Comparison of ENCODE assay signal across 17 cellular contexts in the genomic region with DNA sequence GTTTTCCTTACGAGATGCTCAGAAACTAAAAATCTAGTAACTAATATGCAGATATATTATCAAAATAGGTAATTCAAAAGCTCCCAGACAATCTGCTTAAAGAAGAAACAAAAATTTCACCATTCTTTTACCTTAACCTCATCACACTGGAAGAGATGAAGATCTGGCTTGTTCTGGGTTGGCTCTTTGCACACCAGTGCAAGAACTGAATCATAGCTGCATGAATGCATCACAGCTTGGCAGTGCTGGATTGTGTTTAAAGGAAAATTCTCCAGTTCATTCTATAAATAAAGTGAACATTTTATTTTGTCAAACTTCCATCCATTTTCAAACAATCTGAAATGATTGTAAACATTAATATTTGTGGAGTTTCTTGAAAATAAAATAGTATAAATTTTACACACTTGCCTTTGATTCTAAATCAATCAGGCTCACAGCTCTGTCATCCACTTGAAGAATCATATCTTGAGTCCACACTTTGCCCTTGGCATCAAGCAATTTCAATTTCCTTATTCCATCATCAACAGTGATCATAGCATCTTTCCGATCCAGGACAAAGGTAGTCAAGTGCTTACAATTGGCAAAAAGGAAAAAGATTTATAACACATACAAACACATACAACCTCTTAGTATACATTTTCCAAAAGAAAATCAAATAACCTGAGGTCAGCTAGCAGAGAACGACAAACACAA.
"Had no signal": no experiment of that assay in that cellular context is flagged by ENCODE, and none has a peak within 500 bp of the region (broad histone marks: within the 10 kb centered on the region; RNA-seq: fewer than 3 reads in every experiment).

No MANE protein-coding gene starts in this region.

- H3K27ac ChIP-seq: right atrium auricular region, skin epidermis had no signal

- DNase-seq: activated CD4-positive, alpha-beta T cell treated with anti-CD3 and anti-CD28 coated beads, Interleukin-2, amount 10 ng/mL, durations not matched to agents 7 days and 5 days; activated CD4-positive, CD25-positive, alpha-beta regulatory T cell; activated CD8-positive, alpha-beta memory T cell treated with anti-CD3 and anti-CD28 coated beads for 24 hours; activated naive CD8-positive, alpha-beta T cell treated with anti-CD3 and anti-CD28 coated beads, Interleukin-2, amount 10 ng/mL, durations not matched to agents 7 days and 5 days; anterior cingulate cortex; foreskin melanocyte; head of caudate nucleus; kidney glomerular epithelial cell; stimulated activated CD4-positive, alpha-beta T cell treated with anti-CD3 and anti-CD28 coated beads, Interleukin-4, amount 100 ng/mL, for 4 hours; stimulated activated CD8-positive, alpha-beta memory T cell treated with anti-CD3 and anti-CD28 coated beads, Interleukin-4, amount 100 ng/mL, for 48 hours; stimulated activated naive CD4-positive, alpha-beta T cell treated with Interleukin-2 at 50 U/mL for 16 hours; trophoblast cell had no signal

- ATAC-seq: natural killer cell treated with Interleukin-12 subunit alpha and Interleukin-12 subunit beta and Interleukin-15 and Interleukin-18, amount 100 ng/mL, for 72 hours had no signal

- H3K27me3 Mint-ChIP-seq: progenitor cell of endocrine pancreas had no signal

- H3K4me3 ChIP-seq: right atrium auricular region, skin epidermis had no signal

- H3K9me3 Mint-ChIP-seq: activated CD4-positive, alpha-beta T cell treated with anti-CD3 and anti-CD28 coated beads, Interleukin-2, amount 10 ng/mL, durations not matched to agents 7 days and 5 days; activated naive CD8-positive, alpha-beta T cell treated with anti-CD3 and anti-CD28 coated beads, Interleukin-2, amount 10 ng/mL, durations not matched to agents 7 days and 5 days; activated T-helper 1 cell treated with anti-CD3 and anti-CD28 coated beads, Interleukin-12 subunit alpha, Interleukin-12 subunit beta, Interleukin-2, Interleukin-4 antibody, amounts not matched to agents 30 ng/mL and 10 ng/mL and 1 ng/mL, durations not matched to agents 14 hours and 24 hours and 36 hours; natural killer cell treated with Interleukin-12 subunit alpha and Interleukin-12 subunit beta and Interleukin-15 and Interleukin-18, amount 100 ng/mL, for 72 hours had no signal

- H3K4me1 Mint-ChIP-seq: activated CD4-positive, alpha-beta T cell treated with anti-CD3 and anti-CD28 coated beads, Interleukin-2, amount 10 ng/mL, durations not matched to agents 7 days and 5 days; activated naive CD8-positive, alpha-beta T cell treated with anti-CD3 and anti-CD28 coated beads, Interleukin-2, amount 10 ng/mL, durations not matched to agents 7 days and 5 days had no signal

- H3K4me3 Mint-ChIP-seq: activated CD4-positive, alpha-beta T cell treated with anti-CD3 and anti-CD28 coated beads, Interleukin-2, amount 10 ng/mL, durations not matched to agents 7 days and 5 days; activated naive CD8-positive, alpha-beta T cell treated with anti-CD3 and anti-CD28 coated beads, Interleukin-2, amount 10 ng/mL, durations not matched to agents 7 days and 5 days; activated T-helper 1 cell treated with anti-CD3 and anti-CD28 coated beads, Interleukin-12 subunit alpha, Interleukin-12 subunit beta, Interleukin-2, Interleukin-4 antibody, amounts not matched to agents 30 ng/mL and 10 ng/mL and 1 ng/mL, durations not matched to agents 14 hours and 24 hours and 36 hours; natural killer cell treated with Interleukin-12 subunit alpha and Interleukin-12 subunit beta and Interleukin-15 and Interleukin-18, amount 100 ng/mL, for 72 hours had no signal

- H3K4me1 ChIP-seq: right atrium auricular region had no signal

- H3K27me3 ChIP-seq: right atrium auricular region had no signal

- H3K27ac Mint-ChIP-seq: activated CD4-positive, alpha-beta T cell treated with anti-CD3 and anti-CD28 coated beads, Interleukin-2, amount 10 ng/mL, durations not matched to agents 7 days and 5 days; activated naive CD8-positive, alpha-beta T cell treated with anti-CD3 and anti-CD28 coated beads, Interleukin-2, amount 10 ng/mL, durations not matched to agents 7 days and 5 days; activated T-helper 1 cell treated with anti-CD3 and anti-CD28 coated beads, Interleukin-12 subunit alpha, Interleukin-12 subunit beta, Interleukin-2, Interleukin-4 antibody, amounts not matched to agents 30 ng/mL and 10 ng/mL and 1 ng/mL, durations not matched to agents 14 hours and 24 hours and 36 hours; natural killer cell treated with Interleukin-12 subunit alpha and Interleukin-12 subunit beta and Interleukin-15 and Interleukin-18, amount 100 ng/mL, for 72 hours; progenitor cell of endocrine pancreas had no signal

- H3K36me3 Mint-ChIP-seq: activated naive CD8-positive, alpha-beta T cell treated with anti-CD3 and anti-CD28 coated beads, Interleukin-2, amount 10 ng/mL, durations not matched to agents 7 days and 5 days; natural killer cell treated with Interleukin-12 subunit alpha and Interleukin-12 subunit beta and Interleukin-15 and Interleukin-18, amount 100 ng/mL, for 72 hours had no signal

- H3K9me3 ChIP-seq: right atrium auricular region had no signal
